In genomic region chr14:35258420-35258819, GRCh38 we compare ENCODE assay signal across 23 cellular contexts.
"Had no signal": no experiment of that assay in that cellular context is flagged by ENCODE, and none has a peak within 500 bp of the region (broad histone marks: within the 10 kb centered on the region; RNA-seq: fewer than 3 reads in every experiment).

No MANE protein-coding gene starts in this region.

- H3K4me1 Mint-ChIP-seq: WTC11 had no signal

- H3K9me3 Mint-ChIP-seq: activated CD4-positive, alpha-beta memory T cell treated with anti-CD3 and anti-CD28 coated beads for 36 hours; activated naive CD4-positive, alpha-beta T cell treated with anti-CD3 and anti-CD28 coated beads, Interleukin-2, amount 50 U/mL, for 72 hours; activated naive CD8-positive, alpha-beta T cell treated with anti-CD3 and anti-CD28 coated beads, Interleukin-2, amount 50 U/mL, for 24 hours; activated T-cell treated with anti-CD3 and anti-CD28 coated beads, Interleukin-2, amount 50 U/mL, for 4 hours had no signal

- H3K4me3 Mint-ChIP-seq: activated CD4-positive, alpha-beta memory T cell treated with anti-CD3 and anti-CD28 coated beads for 36 hours; activated naive CD8-positive, alpha-beta T cell treated with anti-CD3 and anti-CD28 coated beads, Interleukin-2, amount 50 U/mL, for 24 hours; activated T-cell treated with anti-CD3 and anti-CD28 coated beads, Interleukin-2, amount 50 U/mL, for 4 hours; T-helper 17 cell; WTC11 had no signal

- H3K4me3 ChIP-seq: PC-9 had no signal

- ATAC-seq: activated naive CD4-positive, alpha-beta T cell treated with anti-CD3 and anti-CD28 coated beads, Interleukin-2, amount 50 U/mL, for 72 hours; activated naive CD8-positive, alpha-beta T cell treated with anti-CD3 and anti-CD28 coated beads, Interleukin-2, amount 50 U/mL, for 24 hours; activated T-cell treated with anti-CD3 and anti-CD28 coated beads, Interleukin-2, amount 50 U/mL, for 4 hours; T-helper 17 cell; WTC11 had no signal

- H3K27me3 Mint-ChIP-seq: activated CD4-positive, alpha-beta memory T cell treated with anti-CD3 and anti-CD28 coated beads for 36 hours; activated naive CD8-positive, alpha-beta T cell treated with anti-CD3 and anti-CD28 coated beads, Interleukin-2, amount 50 U/mL, for 24 hours; T-helper 17 cell had no signal

- H3K27me3 ChIP-seq: brain microvascular endothelial cell had no signal

- H3K27ac ChIP-seq: brain microvascular endothelial cell, PC-9 had no signal

- DNase-seq: activated CD4-positive, alpha-beta memory T cell treated with anti-CD3 and anti-CD28 coated beads for 36 hours; activated CD4-positive, alpha-beta T cell treated with anti-CD3 and anti-CD28 coated beads for 48 hours; activated CD4-positive, CD25-positive, alpha-beta regulatory T cell treated with anti-CD3 and anti-CD28 coated beads, Interleukin-2, amount 50 U/mL, for 72 hours; activated CD8-positive, alpha-beta memory T cell treated with anti-CD3 and anti-CD28 coated beads for 24 hours; activated effector memory CD4-positive, alpha-beta T cell treated with anti-CD3 and anti-CD28 coated beads, Interleukin-2, amount 50 U/mL, for 16 hours; activated naive CD4-positive, alpha-beta T cell treated with Interleukin-2 at 50 U/mL for 16 hours; activated naive CD8-positive, alpha-beta T cell treated with anti-CD3 and anti-CD28 coated beads, Interleukin-2, amount 50 U/mL, for 24 hours; activated T-cell treated with anti-CD3 and anti-CD28 coated beads, Interleukin-2, amount 50 U/mL, for 4 hours; Kasumi-1; KBM-7; NCI-H1105 treated with DMSO at 0.1 percent for 48 hours; NCI-H1436 treated with DMSO at 0.1 percent for 48 hours; NCI-H187; NCI-H2081; NCI-H446; NCI-H524; PC-9; SIG-M5; T-helper 17 cell; T-helper 9 cell had no signal

- H3K27ac Mint-ChIP-seq: activated CD4-positive, alpha-beta memory T cell treated with anti-CD3 and anti-CD28 coated beads for 36 hours; activated naive CD4-positive, alpha-beta T cell treated with anti-CD3 and anti-CD28 coated beads, Interleukin-2, amount 50 U/mL, for 72 hours; activated naive CD8-positive, alpha-beta T cell treated with anti-CD3 and anti-CD28 coated beads, Interleukin-2, amount 50 U/mL, for 24 hours; WTC11 had no signal

- H3K36me3 ChIP-seq: brain microvascular endothelial cell had no signal
